ENCODE assay signal across 10 cellular contexts in genomic region chr12:49824886-49825285, GRCh38. TPM values are rescaled to one million over a fixed set of nuclear protein-coding genes. Genes with fewer than 3 reads are reported as not detected.
A peak's percentile ranks its signal among the peaks of the same experiment; 100 is the strongest.
DNase-seq lines count a peak whose midpoint lies in the region; ATAC-seq and TF ChIP-seq lines count a peak whose summit lies in the region.
"Had no signal": no experiment of that assay in that cellular context is flagged by ENCODE, and none has a peak within 500 bp of the region (broad histone marks: within the 10 kb centered on the region; RNA-seq: fewer than 3 reads in every experiment).

No MANE protein-coding gene starts in this region.

- H3K27me3 Mint-ChIP-seq in H9 (ENCODE audit: low read depth), result no peaks in the 10 kb centered on the region
- no peaks in the 10 kb centered on the region for H3K27me3 Mint-ChIP-seq in WTC11 (ENCODE audit: low read depth)
- peaks cover 4% of the 10 kb centered on the region for H3K27me3 Mint-ChIP-seq in glutamatergic neuron (ENCODE audit: unreplicated experiment)

- no peak overlapping the region for H2BK120ac ChIP-seq in H9 (ENCODE audit: low read depth, low read length, poor library complexity, severe bottlenecking)

- no peaks in the 10 kb centered on the region for H3K27me3 ChIP-seq in H9 (ENCODE audit: insufficient read depth, low read length)
- H3K27me3 ChIP-seq in skeletal muscle satellite cell (ENCODE audit: control insufficient read depth, insufficient read depth, low read length), result no peaks in the 10 kb centered on the region

- peaks cover 2% of the 10 kb centered on the region; the same call in 1 of the 2 replicates for H3K79me2 ChIP-seq in H9 (ENCODE audit: insufficient read depth, low read length)

- H2AFZ ChIP-seq in H9 (ENCODE audit: low read length), result no peak overlapping the region

- DNase-seq in H9, result no peak
- DNase-seq in WTC11 (ENCODE audit: low spot score), result no peak
- DNase-seq in glutamatergic neuron, result no peak
- no peak for DNase-seq in activated CD4-positive, alpha-beta T cell treated with anti-CD3 and anti-CD28 coated beads for 48 hours
- no peak for DNase-seq in iPS-NIHi11 (ENCODE audit: low spot score)
- DNase-seq: activated CD8-positive, alpha-beta T cell treated with anti-CD3 and anti-CD28 coated beads, Interleukin-2, amount 10 ng/mL, durations not matched to agents 7 days and 5 days; NCI-H187 had no signal

- no peak overlapping the region for H2BK12ac ChIP-seq in H9 (ENCODE audit: insufficient read length, low read depth, low read length)

- CTCF ChIA-PET in WTC11 (lab: Charles Lee), result interaction anchor here (1.3 to 4.8 kb wide), 5 partner anchors 13 to 47 kb away, joined by 3 to 33 read pairs (median 4); no protein-coding TSS in a partner anchor

- H3K79me1 ChIP-seq in H9 (ENCODE audit: insufficient read depth, low read depth, low read length, poor library complexity, severe bottlenecking), result peaks cover 4% of the 10 kb centered on the region

- no peak overlapping the region for H4K5ac ChIP-seq in H9 (ENCODE audit: insufficient read length, low read depth, low read length)

- peak overlapping the region in 1 of 2 experiments; percentile 9; a peak in 1 of 5 replicates for H3K4me3 Mint-ChIP-seq in H9
- no peak overlapping the region for H3K4me3 Mint-ChIP-seq in WTC11
- peak overlapping the region; percentile 77 for H3K4me3 Mint-ChIP-seq in glutamatergic neuron (ENCODE audit: unreplicated experiment)
- H3K4me3 Mint-ChIP-seq: activated CD8-positive, alpha-beta T cell treated with anti-CD3 and anti-CD28 coated beads, Interleukin-2, amount 10 ng/mL, durations not matched to agents 7 days and 5 days had no signal

- ATAC-seq in WTC11 (no peak), GM21529 (IDR thresholded peaks at IDR 0.05; ENCODE audit: unreplicated experiment) (no peak), HG03565 (IDR thresholded peaks at IDR 0.05; ENCODE audit: unreplicated experiment) (no peak)
- ATAC-seq: activated CD8-positive, alpha-beta T cell treated with anti-CD3 and anti-CD28 coated beads, Interleukin-2, amount 10 ng/mL, durations not matched to agents 7 days and 5 days had no signal

- H3K27ac Mint-ChIP-seq in H9 (peak overlapping the region in 2 of 3 experiments; percentile 8 to 66; a peak in 1 of 7 replicates), WTC11 (peak overlapping the region; percentile 86; the same call in 1 of the 2 replicates), glutamatergic neuron (ENCODE audit: unreplicated experiment) (peak overlapping the region; percentile 74)
- H3K27ac Mint-ChIP-seq: activated CD8-positive, alpha-beta T cell treated with anti-CD3 and anti-CD28 coated beads, Interleukin-2, amount 10 ng/mL, durations not matched to agents 7 days and 5 days had no signal

- H3K9me3 Mint-ChIP-seq in H9 (no peaks in the 10 kb centered on the region; a peak in 1 of 5 replicates), WTC11 (no peaks in the 10 kb centered on the region), glutamatergic neuron (ENCODE audit: unreplicated experiment) (peaks cover 10% of the 10 kb centered on the region)

- no peak overlapping the region for H2BK5ac ChIP-seq in H9 (ENCODE audit: insufficient read length, low read length)

- no peak overlapping the region for H2BK15ac ChIP-seq in H9 (ENCODE audit: low read depth, low read length)

- no peak overlapping the region for H2AK5ac ChIP-seq in H9 (ENCODE audit: insufficient read length, low read length)

- no peak overlapping the region for H3K56ac ChIP-seq in H9 (ENCODE audit: insufficient read length, low read depth, low read length)

- no peak overlapping the region for H3T11ph ChIP-seq in H9 (ENCODE audit: low read length)

- no peak overlapping the region for H3K27ac ChIP-seq in H9 (ENCODE audit: insufficient read length, low read depth, low read length)

- WGBS in H9 (ENCODE audit: extremely low coverage, insufficient read length, low lambda C conversion rate), result no CpG with 5 or more reads among the region's 4 CpGs

- peaks cover 13 to 14% (median 14%) of the 10 kb centered on the region in 3 experiments for H3K36me3 Mint-ChIP-seq in H9 (ENCODE audit: insufficient read depth in 1 of 3, low read depth in 3 of 3)
- H3K36me3 Mint-ChIP-seq in WTC11, result peaks cover 8% of the 10 kb centered on the region
- H3K36me3 Mint-ChIP-seq in glutamatergic neuron (ENCODE audit: unreplicated experiment), result no peaks in the 10 kb centered on the region

- H3K14ac ChIP-seq in H9 (ENCODE audit: insufficient read depth, low read length), result no peak overlapping the region

- H3K4me3 ChIP-seq in skeletal muscle satellite cell (ENCODE audit: low read length), result peak overlapping the region; percentile 96

- H3K9me3 ChIP-seq in H9 (ENCODE audit: control insufficient read depth, low read depth, low read length), result no peaks in the 10 kb centered on the region
- H3K9me3 ChIP-seq in skeletal muscle satellite cell (replicated peaks; ENCODE audit: low read length), result no peaks in the 10 kb centered on the region

- H3K23ac ChIP-seq in H9 (ENCODE audit: insufficient read length, low read depth, low read length), result no peak overlapping the region

- H3K4me1 Mint-ChIP-seq in H9 (peaks cover 45 to 67% of the 10 kb centered on the region in 2 experiments), WTC11 (peaks cover 50% of the 10 kb centered on the region), glutamatergic neuron (ENCODE audit: low read depth, unreplicated experiment) (peaks cover 46% of the 10 kb centered on the region)

- H4K91ac ChIP-seq in H9 (ENCODE audit: insufficient read length, low read depth, low read length), result no peak overlapping the region

- no peak overlapping the region for H2BK20ac ChIP-seq in H9 (ENCODE audit: low read depth, low read length, poor library complexity, severe bottlenecking)

- H3K4me2 ChIP-seq in H9 (ENCODE audit: insufficient read depth, insufficient read length, low read length), result no peak overlapping the region
- H3K4me2 ChIP-seq in skeletal muscle satellite cell (ENCODE audit: low read length), result peak overlapping the region; percentile 96

- H3K9ac ChIP-seq in H9 (ENCODE audit: extremely low read depth, insufficient read length, low read length) (no peak overlapping the region), skeletal muscle satellite cell (ENCODE audit: low read depth, low read length) (peak overlapping the region; percentile 72)

- TF ChIP-seq CTCF in H9 (conservative IDR thresholded peaks at IDR 0.05) (no peak), WTC11 (IDR thresholded peaks at IDR 0.05) (no peak), glutamatergic neuron (IDR thresholded peaks at IDR 0.05; ENCODE audit: partially characterized antibody, unreplicated experiment) (no peak)

- H4K8ac ChIP-seq in H9 (replicated peaks; ENCODE audit: insufficient read length, low read depth, low read length), result no peak overlapping the region

- H4K20me1 ChIP-seq in H9 (ENCODE audit: control insufficient read depth, insufficient read depth, insufficient read length), result no peaks in the 10 kb centered on the region

- POLR2A ChIA-PET in WTC11 (lab: Charles Lee), result no interaction called here

- H3K4me1 ChIP-seq in H9 (ENCODE audit: insufficient read depth, low read length), result peaks cover 2% of the 10 kb centered on the region
- peaks cover 61% of the 10 kb centered on the region for H3K4me1 ChIP-seq in skeletal muscle satellite cell (ENCODE audit: control insufficient read depth, insufficient read depth, low read length)

- H3K4ac ChIP-seq in H9 (ENCODE audit: low read depth, low read length), result no peak overlapping the region

- peaks cover 16% of the 10 kb centered on the region for H3K23me2 ChIP-seq in H9 (ENCODE audit: insufficient read length, low read depth, low read length, poor library complexity, severe bottlenecking)

- no peak overlapping the region for H3K18ac ChIP-seq in H9 (ENCODE audit: insufficient read length, low read depth, low read length)

- peaks cover 12% of the 10 kb centered on the region for H3K36me3 ChIP-seq in skeletal muscle satellite cell (ENCODE audit: insufficient read depth, low read length)

TF ChIP-seq in WTC11, 78 proteins besides CTCF, POLR2A, EP300 and RAD21 (continues in another document):
- no peak for TF ChIP-seq NFATC4 (CRISPR knock-in tag; IDR thresholded peaks at IDR 0.05)
- TF ChIP-seq, protein P1, sequence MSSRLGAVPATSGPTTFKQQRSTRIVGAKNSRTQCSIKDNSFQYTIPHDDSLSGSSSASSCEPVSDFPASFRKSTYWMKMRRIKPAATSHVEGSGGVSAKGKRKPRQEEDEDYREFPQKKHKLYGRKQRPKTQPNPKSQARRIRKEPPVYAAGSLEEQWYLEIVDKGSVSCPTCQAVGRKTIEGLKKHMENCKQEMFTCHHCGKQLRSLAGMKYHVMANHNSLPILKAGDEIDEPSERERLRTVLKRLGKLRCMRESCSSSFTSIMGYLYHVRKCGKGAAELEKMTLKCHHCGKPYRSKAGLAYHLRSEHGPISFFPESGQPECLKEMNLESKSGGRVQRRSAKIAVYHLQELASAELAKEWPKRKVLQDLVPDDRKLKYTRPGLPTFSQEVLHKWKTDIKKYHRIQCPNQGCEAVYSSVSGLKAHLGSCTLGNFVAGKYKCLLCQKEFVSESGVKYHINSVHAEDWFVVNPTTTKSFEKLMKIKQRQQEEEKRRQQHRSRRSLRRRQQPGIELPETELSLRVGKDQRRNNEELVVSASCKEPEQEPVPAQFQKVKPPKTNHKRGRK (CRISPR knock-in tag; IDR thresholded peaks at IDR 0.05; ENCODE audit: borderline replicate concordance), result no peak
- no peak for TF ChIP-seq ZNF263 (CRISPR knock-in tag; IDR thresholded peaks at IDR 0.05; ENCODE audit: low read depth)
- no peak for TF ChIP-seq USF1 (CRISPR knock-in tag; IDR thresholded peaks at IDR 0.05)
- no peak for TF ChIP-seq E2F1 (CRISPR knock-in tag; IDR thresholded peaks at IDR 0.05)

RNA-seq across cellular contexts. Expression of gene NCKAP5L, which starts 3.3 kb away (rescaled TPM):
- total RNA-seq in H9 (2021), result 27.7 and 28.9 TPM in 2 replicates
- total RNA-seq in WTC11 (2021), result 22.1 to 27.8 TPM (median 22.4 TPM) in 3 replicates
- 64.3 TPM for total RNA-seq in glutamatergic neuron (ENCODE audit: unreplicated experiment)
- total RNA-seq in skeletal muscle satellite cell (2012; rRNA removed), result 20.1 and 20.3 TPM in 2 replicates

RNA-seq across cellular contexts. Expression of gene BCDIN3D, which starts 18.0 kb away (rescaled TPM):
- total RNA-seq in H9 (2021), result 3.3 and 3.5 TPM in 2 replicates
- total RNA-seq in WTC11 (2021), result 1.6 to 3.2 TPM (median 2.4 TPM) in 3 replicates
- 5.9 TPM for total RNA-seq in glutamatergic neuron (ENCODE audit: unreplicated experiment)
- total RNA-seq in skeletal muscle satellite cell (2012; rRNA removed), result 3.0 and 4.4 TPM in 2 replicates
